Comparison of ENCODE assay signal across 19 cellular contexts in genomic region chr5:17277907-17278306, GRCh38.
DNase-seq lines count a peak whose midpoint lies in the region; ATAC-seq and TF ChIP-seq lines count a peak whose summit lies in the region.
"Had no signal": no experiment of that assay in that cellular context is flagged by ENCODE, and none has a peak within 500 bp of the region (broad histone marks: within the 10 kb centered on the region; RNA-seq: fewer than 3 reads in every experiment).

No MANE protein-coding gene starts in this region.

- peaks cover 87% of the 10 kb centered on the region for H3K4me1 Mint-ChIP-seq in activated B cell treated with CpG ODN at 0.5 μM for 24 hours
- no peaks in the 10 kb centered on the region for H3K4me1 Mint-ChIP-seq in activated T-helper 17 cell treated with anti-CD3 and anti-CD28 coated beads, Interleukin-2, amount 50 U/mL, for 72 hours

- H3K36me3 ChIP-seq in brain microvascular endothelial cell (replicated peaks): peaks cover 30% of the 10 kb centered on the region
- H3K36me3 ChIP-seq: cardiac muscle cell, right lobe of liver had no signal

- H3K36me3 Mint-ChIP-seq in activated B cell treated with CpG ODN at 0.5 μM for 24 hours (ENCODE audit: low read depth): peaks cover 48% of the 10 kb centered on the region
- H3K36me3 Mint-ChIP-seq in activated T-helper 17 cell treated with anti-CD3 and anti-CD28 coated beads, Interleukin-2, amount 50 U/mL, for 72 hours (ENCODE audit: low read depth): no peaks in the 10 kb centered on the region

- H3K9me3 Mint-ChIP-seq in activated B cell treated with CpG ODN at 0.5 μM for 24 hours: peaks cover 9% of the 10 kb centered on the region
- H3K9me3 Mint-ChIP-seq in activated T-helper 17 cell treated with anti-CD3 and anti-CD28 coated beads, Interleukin-2, amount 50 U/mL, for 72 hours: peaks cover 2% of the 10 kb centered on the region
- H3K9me3 Mint-ChIP-seq: nephron had no signal

- no peak overlapping the region for H3K4me3 ChIP-seq in brain microvascular endothelial cell (ENCODE audit: low read depth, low read length)
- H3K4me3 ChIP-seq: cardiac muscle cell, right lobe of liver had no signal

- in situ Hi-C loops in brain microvascular endothelial cell (cut with HindIII; ENCODE audit: low pct_ligation_motif_present, low sequenced_read_pairs): no loop called here

- intact Hi-C loops in activated B cell treated with CpG ODN at 0.5 μM for 24 hours (cut with micrococcal nuclease): loop anchor here (1.0 to 5.0 kb wide), 7 partner anchors 9 to 1419 kb away; partner anchors contain the start of gene BASP1

- TF ChIP-seq CTCF in activated B cell treated with CpG ODN at 0.5 μM for 24 hours (IDR thresholded peaks at IDR 0.05): no peak
- no peak for TF ChIP-seq CTCF in brain microvascular endothelial cell (IDR thresholded peaks at IDR 0.05; ENCODE audit: low read depth, low read length, missing control alignments)

- H3K27ac ChIP-seq in brain microvascular endothelial cell: no peak overlapping the region
- H3K27ac ChIP-seq: cardiac muscle cell, right lobe of liver had no signal

- ATAC-seq in GM18505 (IDR thresholded peaks at IDR 0.05; ENCODE audit: unreplicated experiment) (peak; percentile 28), GM21423 (IDR thresholded peaks at IDR 0.05; ENCODE audit: unreplicated experiment) (peak; percentile 43), HG03064 (IDR thresholded peaks at IDR 0.05; ENCODE audit: low read depth, unreplicated experiment) (peak; percentile 38), activated B cell treated with CpG ODN at 0.5 μM for 24 hours (ENCODE audit: low read depth) (peak; percentile 71)
- no peak for ATAC-seq in activated T-helper 17 cell treated with anti-CD3 and anti-CD28 coated beads, Interleukin-2, amount 50 U/mL, for 72 hours (replicated peaks)
- ATAC-seq: activated CD8-positive, alpha-beta T cell treated with anti-CD3 and anti-CD28 coated beads, Interleukin-2, amount 10 ng/mL, durations not matched to agents 7 days and 5 days; HCT116; Panc1; right lobe of liver had no signal

- POLR2A ChIA-PET in activated B cell treated with CpG ODN at 0.5 μM for 24 hours (lab: Charles Lee): interaction anchor here (0.7 to 7.2 kb wide), 12 partner anchors 9 to 87 kb away, joined by 3 to 116 read pairs (median 11); partner anchors contain the start of gene BASP1

- peak overlapping the region; percentile 94 for H3K27ac Mint-ChIP-seq in activated B cell treated with CpG ODN at 0.5 μM for 24 hours
- H3K27ac Mint-ChIP-seq in activated T-helper 17 cell treated with anti-CD3 and anti-CD28 coated beads, Interleukin-2, amount 50 U/mL, for 72 hours: no peak overlapping the region
- H3K27ac Mint-ChIP-seq: activated CD8-positive, alpha-beta T cell treated with anti-CD3 and anti-CD28 coated beads, Interleukin-2, amount 10 ng/mL, durations not matched to agents 7 days and 5 days had no signal

- H3K27me3 ChIP-seq in brain microvascular endothelial cell (replicated peaks): no peaks in the 10 kb centered on the region
- H3K27me3 ChIP-seq: cardiac muscle cell, right lobe of liver had no signal

- CTCF ChIA-PET in activated B cell treated with CpG ODN at 0.5 μM for 24 hours (lab: Charles Lee): interaction anchor here (1.2 to 3.7 kb wide), 4 partner anchors 20 to 78 kb away, joined by 4 to 20 read pairs (median 6); no protein-coding TSS in a partner anchor

- DNase-seq in activated B cell treated with CpG ODN at 0.5 μM for 24 hours (no peak), HPDE6-E6E7 (ENCODE audit: extremely low spot score) (no peak), COLO829 (ENCODE audit: low spot score) (no peak), brain microvascular endothelial cell (no peak)
- DNase-seq: activated CD8-positive, alpha-beta T cell treated with anti-CD3 and anti-CD28 coated beads, Interleukin-2, amount 10 ng/mL, durations not matched to agents 7 days and 5 days; activated naive CD4-positive, alpha-beta T cell treated with Interleukin-2 at 50 U/mL for 16 hours; head of caudate nucleus; kidney glomerular epithelial cell; NCI-H226; right lobe of liver; stimulated activated CD4-positive, alpha-beta T cell treated with anti-CD3 and anti-CD28 coated beads, Interleukin-4, amount 100 ng/mL, for 4 hours had no signal

- no peaks in the 10 kb centered on the region for H3K27me3 Mint-ChIP-seq in activated B cell treated with CpG ODN at 0.5 μM for 24 hours
- no peaks in the 10 kb centered on the region for H3K27me3 Mint-ChIP-seq in activated T-helper 17 cell treated with anti-CD3 and anti-CD28 coated beads, Interleukin-2, amount 50 U/mL, for 72 hours

- no peak for TF ChIP-seq POLR2A in GM18505 (IDR thresholded peaks at IDR 0.05; ENCODE audit: borderline replicate concordance, extremely low read depth, insufficient read depth, insufficient read length)

- peak overlapping the region; percentile 64 for H3K4me3 Mint-ChIP-seq in activated B cell treated with CpG ODN at 0.5 μM for 24 hours
- no peak overlapping the region for H3K4me3 Mint-ChIP-seq in activated T-helper 17 cell treated with anti-CD3 and anti-CD28 coated beads, Interleukin-2, amount 50 U/mL, for 72 hours
- H3K4me3 Mint-ChIP-seq: activated CD8-positive, alpha-beta T cell treated with anti-CD3 and anti-CD28 coated beads, Interleukin-2, amount 10 ng/mL, durations not matched to agents 7 days and 5 days; nephron had no signal
